Comparison of ENCODE assay signal across 1 cellular context in genomic region chr20:50320910-50321796, GRCh38.
TF ChIP-seq lines count a peak whose summit lies in the region.

No MANE protein-coding gene starts in this region.

TF ChIP-seq in HepG2, 621 proteins besides CTCF, POLR2A, EP300 and RAD21 (continued from another document):
- TF ChIP-seq RNF219 (CRISPR knock-in tag; IDR thresholded peaks at IDR 0.05) (no peak), FOXA3 (CRISPR knock-in tag; IDR thresholded peaks at IDR 0.05) (peak; percentile 72), ZMYM2 (CRISPR knock-in tag; IDR thresholded peaks at IDR 0.05) (peak; percentile 71; the same call in 1 of the 2 replicates), ZBTB3 (CRISPR knock-in tag; IDR thresholded peaks at IDR 0.05; ENCODE audit: borderline replicate concordance, low read depth) (peak; percentile 93; the same call in 1 of the 2 replicates), ZNF83 (CRISPR knock-in tag; IDR thresholded peaks at IDR 0.05; ENCODE audit: borderline replicate concordance) (no peak; the same call in 1 of the 2 replicates), FOXO1 (CRISPR knock-in tag; IDR thresholded peaks at IDR 0.05) (peak; percentile 43), ZNF260 (CRISPR knock-in tag; IDR thresholded peaks at IDR 0.05; ENCODE audit: borderline replicate concordance, low read depth) (no peak), KLF11 (CRISPR knock-in tag; IDR thresholded peaks at IDR 0.05) (no peak), CREB1 (IDR thresholded peaks at IDR 0.05) (no peak), CREB1 (CRISPR knock-in tag; IDR thresholded peaks at IDR 0.05) (no peak), ZNF772 (CRISPR knock-in tag; IDR thresholded peaks at IDR 0.05) (peak; percentile 81), DNMT3B (CRISPR knock-in tag; conservative IDR thresholded peaks at IDR 0.05) (no peak), STAT5B (CRISPR knock-in tag; IDR thresholded peaks at IDR 0.05) (0 out of 2 replicates have a peak, but pooled peaks have one; percentile 8), MED13 (CRISPR knock-in tag; IDR thresholded peaks at IDR 0.05) (no peak), ELF3 (CRISPR knock-in tag; IDR thresholded peaks at IDR 0.05) (peak; percentile 53), ZNF792 (CRISPR knock-in tag; IDR thresholded peaks at IDR 0.05) (no peak)
